ENCODE assay signal across 21 cellular contexts in the genomic region with DNA sequence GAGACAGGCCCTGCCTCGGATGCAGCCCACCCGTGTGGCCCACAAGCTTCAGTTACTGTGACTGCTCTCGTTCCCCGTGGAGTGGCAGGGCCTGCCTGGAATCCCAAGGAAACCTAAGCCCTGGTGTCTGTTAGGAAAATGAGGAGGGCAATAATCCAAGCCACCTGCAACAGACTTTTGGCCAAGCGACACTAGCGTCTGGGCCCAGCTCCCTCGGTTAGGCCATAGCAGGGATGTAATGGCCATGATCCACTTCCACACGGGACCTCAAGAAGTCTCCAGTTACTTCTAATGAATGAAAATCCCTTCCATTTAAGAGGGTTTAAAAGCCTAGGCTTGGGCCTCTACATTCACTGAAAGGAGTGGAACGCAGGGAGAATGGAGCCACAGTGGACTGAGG. TPM values are rescaled to one million over a fixed set of nuclear protein-coding genes. Genes with fewer than 3 reads are reported as not detected.
DNase-seq lines count a peak whose midpoint lies in the region; ATAC-seq, FAIRE-seq and TF ChIP-seq lines count a peak whose summit lies in the region.
"Had no signal": no experiment of that assay in that cellular context is flagged by ENCODE, and none has a peak within 500 bp of the region (broad histone marks: within the 10 kb centered on the region; RNA-seq: fewer than 3 reads in every experiment).

No MANE protein-coding gene starts in this region.

- no peak for FAIRE-seq in GM19239 (lab: Jason Lieb, UNC)
- FAIRE-seq: GM12878, H54, HepG2 had no signal

- H3K4me1 ChIP-seq in left ventricle myocardium inferior: peaks cover 84% of the 10 kb centered on the region
- peaks cover 49 to 88% (median 80%) of the 10 kb centered on the region in 4 donors for H3K4me1 ChIP-seq in esophagus muscularis mucosa
- H3K4me1 ChIP-seq in sigmoid colon: peaks cover 0 to 79% (median 69%) of the 10 kb centered on the region in 4 donors
- peaks cover 0 to 93% (median 60%) of the 10 kb centered on the region in 4 donors for H3K4me1 ChIP-seq in tibial nerve
- peaks cover 56 to 66% of the 10 kb centered on the region in 2 donors for H3K4me1 ChIP-seq in thyroid gland

- H3K4me3 ChIP-seq in left ventricle myocardium inferior (no peak overlapping the region), esophagus muscularis mucosa (no peak overlapping the region), sigmoid colon (no peak overlapping the region), tibial nerve (no peak overlapping the region), thyroid gland (replicated peaks in 1 of 3) (no peak overlapping the region)
- H3K4me3 ChIP-seq: BLaER1, GM12878 had no signal

- DNase-seq in left ventricle myocardium inferior (no peak), left cardiac atrium (no peak), esophagus muscularis mucosa (ENCODE audit: extremely low spot score) (no peak), sigmoid colon (no peak), tibial nerve (ENCODE audit: low spot score in 2 of 2) (no peak), thyroid gland (no peak), RPMI8226 (no peak), GM19239 (ENCODE audit: insufficient read length, low spot score) (no peak)
- DNase-seq: Calu3; CD8-positive, alpha-beta T cell; KBM-7; NCI-H1105 treated with DMSO at 0.1 percent for 48 hours; NCI-H1694 treated with DMSO at 0.1 percent for 48 hours; NCI-H510A; NCI-H82; OCI-M1; SHP77 had no signal

- H3K9me3 ChIP-seq in left ventricle myocardium inferior (replicated peaks) (no peaks in the 10 kb centered on the region), esophagus muscularis mucosa (no peaks in the 10 kb centered on the region), sigmoid colon (no peaks in the 10 kb centered on the region), tibial nerve (no peaks in the 10 kb centered on the region), thyroid gland (no peaks in the 10 kb centered on the region)
- H3K9me3 ChIP-seq: BLaER1 had no signal

- no peak for ATAC-seq in left cardiac atrium
- ATAC-seq: CD8-positive, alpha-beta T cell; GM12878; HepG2 had no signal

- TF ChIP-seq CTCF in left ventricle myocardium inferior (IDR thresholded peaks at IDR 0.05; ENCODE audit: borderline replicate concordance) (no peak), esophagus muscularis mucosa (IDR thresholded peaks at IDR 0.05) (no peak), sigmoid colon (IDR thresholded peaks at IDR 0.05) (no peak), tibial nerve (IDR thresholded peaks at IDR 0.05) (no peak), thyroid gland (IDR thresholded peaks at IDR 0.05) (no peak)

- H3K27ac ChIP-seq in left ventricle myocardium inferior (replicated peaks) (peak overlapping the region; percentile 100), esophagus muscularis mucosa (replicated peaks in 1 of 4) (peak overlapping the region in 3 of 4 donors; percentile 11 to 100 (median 100)), sigmoid colon (peak overlapping the region in 3 of 4 donors; percentile 97 to 100 (median 100)), tibial nerve (peak overlapping the region in 3 of 4 donors; percentile 13 to 100 (median 100)), thyroid gland (peak overlapping the region in 1 of 3 donors; percentile 100)
- H3K27ac ChIP-seq: BLaER1 had no signal

- H3K36me3 ChIP-seq in left ventricle myocardium inferior (no peaks in the 10 kb centered on the region), esophagus muscularis mucosa (peaks cover 0 to 4% (median 2%) of the 10 kb centered on the region in 4 donors), sigmoid colon (no peaks in the 10 kb centered on the region), tibial nerve (no peaks in the 10 kb centered on the region), thyroid gland (no peaks in the 10 kb centered on the region)

- TF ChIP-seq POLR2A in esophagus muscularis mucosa (IDR thresholded peaks at IDR 0.05; ENCODE audit: low read depth) (no peak), sigmoid colon (IDR thresholded peaks at IDR 0.05) (no peak), tibial nerve (IDR thresholded peaks at IDR 0.05) (no peak), thyroid gland (IDR thresholded peaks at IDR 0.05) (no peak)

- intact Hi-C loops in left ventricle myocardium inferior (cut with micrococcal nuclease): no loop called here
- intact Hi-C loops in left cardiac atrium (cut with DNase I): no loop called here
- intact Hi-C loops in esophagus muscularis mucosa (cut with DNase I): no loop called here
- intact Hi-C loops in sigmoid colon (cut with DNase I): no loop called here
- intact Hi-C loops in thyroid gland (cut with DNase I): no loop called here

- H3K27me3 ChIP-seq in left ventricle myocardium inferior (ENCODE audit: low read depth): no peaks in the 10 kb centered on the region
- H3K27me3 ChIP-seq in esophagus muscularis mucosa: no peaks in the 10 kb centered on the region
- no peaks in the 10 kb centered on the region for H3K27me3 ChIP-seq in sigmoid colon
- H3K27me3 ChIP-seq in tibial nerve: no peaks in the 10 kb centered on the region
- H3K27me3 ChIP-seq in thyroid gland: no peaks in the 10 kb centered on the region
- H3K27me3 ChIP-seq: BLaER1 had no signal

- 59% methylated on average over 9 of the region's 9 CpGs for WGBS in esophagus muscularis mucosa
- 92 to 93% methylated on average over 9 of the region's 9 CpGs for WGBS in sigmoid colon, 2 donors
- WGBS in tibial nerve, 2 donors: 54 to 67% methylated on average over 9 of the region's 9 CpGs
- 88 to 94% methylated on average over 9 of the region's 9 CpGs for WGBS in thyroid gland, 2 donors

- TF ChIP-seq EP300 in esophagus muscularis mucosa (IDR thresholded peaks at IDR 0.05): no peak
- no peak for TF ChIP-seq EP300 in sigmoid colon (IDR thresholded peaks at IDR 0.05)
- TF ChIP-seq EP300 in tibial nerve (IDR thresholded peaks at IDR 0.05): no peak

RNA-seq across cellular contexts. Expression of a gene that starts 8.9 kb away (rescaled TPM):
- total RNA-seq in left ventricle myocardium inferior: 22.1 TPM
- total RNA-seq in left cardiac atrium: 10 to 100 TPM; 24.2 to 26.3 TPM
- total RNA-seq in esophagus muscularis mucosa: 10 to 100 TPM; 26.2 to 34.7 (median 30.2) TPM
- total RNA-seq in sigmoid colon: 10 to 100 TPM; 19.3 to 25.3 (median 21.8) TPM
- 10 to 100 TPM in 1 of 3 donors, 1 to 10 TPM in 2; 5.4 to 21.9 (median 6.7) TPM for polyA plus RNA-seq in sigmoid colon
- total RNA-seq in tibial nerve: 10 to 100 TPM; 25.5 to 40.4 (median 34.2) TPM
- total RNA-seq in thyroid gland: 10 to 100 TPM; 19.1 to 36.7 (median 31.3) TPM

RNA-seq across cellular contexts. Expression of a gene that starts 26.0 kb away (rescaled TPM):
- 42.5 TPM for total RNA-seq in left ventricle myocardium inferior
- 10 to 100 TPM; 50.1 to 54.7 TPM for total RNA-seq in left cardiac atrium
- 100 to 1,000 TPM; 130 to 143 (median 136) TPM for total RNA-seq in esophagus muscularis mucosa
- total RNA-seq in sigmoid colon: 100 to 1,000 TPM; 109 to 191 (median 161) TPM
- polyA plus RNA-seq in sigmoid colon: 10 to 100 TPM; 50.5 to 82.6 (median 57.3) TPM
- total RNA-seq in tibial nerve: 10 to 100 TPM; 37.9 to 66.9 (median 50.8) TPM
- total RNA-seq in thyroid gland: 100 to 1,000 TPM in 3 of 4 donors, 10 to 100 TPM in 1; 79.5 to 119 (median 103) TPM

RNA-seq across cellular contexts. Expression of a gene that starts 56.3 kb away (rescaled TPM):
- total RNA-seq in left ventricle myocardium inferior: 27.1 TPM
- 10 to 100 TPM; 30.6 to 35.8 TPM for total RNA-seq in left cardiac atrium
- 10 to 100 TPM; 34.8 to 46.7 (median 41.6) TPM for total RNA-seq in esophagus muscularis mucosa
- total RNA-seq in sigmoid colon: 10 to 100 TPM; 19.9 to 33.2 (median 23.8) TPM
- polyA plus RNA-seq in sigmoid colon: 10 to 100 TPM in 1 of 3 donors, 1 to 10 TPM in 2; 3.0 to 14.5 (median 4.6) TPM
- 10 to 100 TPM; 37.5 to 78.5 (median 66.8) TPM for total RNA-seq in tibial nerve
- 100 to 1,000 TPM in 1 of 4 donors, 10 to 100 TPM in 3; 45.1 to 100 (median 67.2) TPM for total RNA-seq in thyroid gland
